8 cellular contexts compared by ENCODE assay signal in the genomic region with DNA sequence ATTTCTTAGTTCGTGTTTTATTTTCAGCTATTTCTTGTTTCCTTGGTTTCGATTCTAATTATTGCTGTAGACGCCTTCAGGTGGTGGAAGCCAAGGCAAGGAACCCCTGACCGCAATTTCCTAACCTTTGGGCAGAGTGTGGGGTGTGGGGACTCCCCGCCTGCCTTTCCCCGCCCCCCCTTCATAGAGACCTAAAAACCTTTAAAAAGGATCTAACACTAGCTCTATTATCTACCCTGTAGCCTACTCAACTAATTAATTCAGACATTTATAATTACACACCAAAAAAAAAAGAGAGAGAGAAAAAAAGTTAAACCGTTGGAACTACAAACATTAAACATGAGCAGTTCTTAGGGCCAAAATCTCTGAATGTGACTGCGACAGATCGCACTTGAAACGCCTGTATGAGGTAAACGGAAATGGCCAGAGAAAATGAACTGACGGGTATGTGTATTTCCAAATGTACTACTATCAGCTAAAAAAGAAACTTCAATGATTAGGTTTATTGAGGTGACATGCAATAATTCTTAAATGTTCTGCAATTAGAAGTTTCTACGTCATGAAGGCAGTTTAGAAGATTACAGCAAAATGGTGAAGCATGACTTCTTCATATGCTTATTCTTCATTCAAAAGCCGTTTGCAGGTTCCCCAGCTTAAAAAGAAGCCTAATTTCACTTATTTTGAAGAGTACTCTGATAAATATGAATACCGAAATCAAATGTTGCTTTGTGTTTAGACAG. TPM values are rescaled to one million over a fixed set of nuclear protein-coding genes. Genes with fewer than 3 reads are reported as not detected.
A peak's percentile ranks its signal among the peaks of the same experiment; 100 is the strongest.
DNase-seq lines count a peak whose midpoint lies in the region; ATAC-seq and TF ChIP-seq lines count a peak whose summit lies in the region.

No MANE protein-coding gene starts in this region.

- no peaks in the 10 kb centered on the region for H3K36me3 Mint-ChIP-seq in naive thymus-derived CD4-positive, alpha-beta T cell

- CTCF ChIA-PET in naive thymus-derived CD4-positive, alpha-beta T cell (lab: Charles Lee) = no interaction called here

- POLR2A ChIA-PET in naive thymus-derived CD4-positive, alpha-beta T cell (lab: Charles Lee) = interaction anchor here (0.6 to 1.1 kb wide), 3 partner anchors 21 to 677 kb away, joined by 3 to 4 read pairs (median 3); a partner anchor contains a TSS

- TF ChIP-seq CTCF in colonic mucosa (IDR thresholded peaks at IDR 0.05) = no peak

- ATAC-seq in HG03097 (IDR thresholded peaks at IDR 0.05; ENCODE audit: low FRiP score, unreplicated experiment) = peak; percentile 19
- peak; percentile 82 for ATAC-seq in naive thymus-derived CD4-positive, alpha-beta T cell

- H3K27me3 Mint-ChIP-seq in naive thymus-derived CD4-positive, alpha-beta T cell = peaks cover 18 to 71% (median 25%) of the 10 kb centered on the region in 5 donors

- 13% methylated on average over 15 of the region's 15 CpGs for WGBS in thymus

- H3K9me3 Mint-ChIP-seq in naive thymus-derived CD4-positive, alpha-beta T cell = peaks cover 0 to 4% (median 0%) of the 10 kb centered on the region in 11 donors

- H3K4me1 ChIP-seq in colonic mucosa (no peaks in the 10 kb centered on the region), thymus (ENCODE audit: control insufficient read depth, insufficient read depth, low read length) (no peaks in the 10 kb centered on the region)
- H3K4me1 ChIP-seq in naive thymus-derived CD4-positive, alpha-beta T cell (ENCODE audit: control insufficient read depth in 2 of 2, insufficient read depth in 2 of 2, low read length in 2 of 2) = peaks cover 6 to 8% of the 10 kb centered on the region in 2 donors

- H3K4me3 ChIP-seq in colonic mucosa (peak overlapping the region; percentile 66), thymus (ENCODE audit: low read length) (peak overlapping the region; percentile 56)
- H3K4me3 ChIP-seq in naive thymus-derived CD4-positive, alpha-beta T cell (ENCODE audit: low read length) = peak overlapping the region; percentile 79

- peaks cover 11 to 26% (median 20%) of the 10 kb centered on the region in 7 donors for H3K4me1 Mint-ChIP-seq in naive thymus-derived CD4-positive, alpha-beta T cell

- H3K27ac ChIP-seq in colonic mucosa (peak overlapping the region; percentile 97), thymus (ENCODE audit: low read depth) (peak overlapping the region; percentile 56)
- peak overlapping the region; percentile 60 for H3K27ac ChIP-seq in naive thymus-derived CD4-positive, alpha-beta T cell (ENCODE audit: low read depth, low read length)

- peak overlapping the region; percentile 84 to 95 for H3K9ac ChIP-seq in colonic mucosa (ENCODE audit: low read depth in 2 of 2, low read length in 2 of 2)

- intact Hi-C loops in colonic mucosa (cut with DNase I) = no loop called here
- intact Hi-C loops in naive thymus-derived CD4-positive, alpha-beta T cell (cut with micrococcal nuclease) = loop anchor here (1.0 to 5.0 kb wide), 4 partner anchors 20 to 682 kb away; a partner anchor contains a TSS

- DNase-seq in DMS79 treated with DMSO at 0.1 percent for 48 hours (lab: John Stamatoyannopoulos, UW) (peak; percentile 10), DMS79 (lab: John Stamatoyannopoulos, UW) (no peak), T-helper 22 cell (ENCODE audit: low read depth) (peak; percentile 47), colonic mucosa (peak; percentile 26), NCI-H1105 (lab: John Stamatoyannopoulos, UW) (no peak)
- peak in 7 of 9 donors; percentile 43 to 79 (median 55) for DNase-seq in naive thymus-derived CD4-positive, alpha-beta T cell

- peak overlapping the region; percentile 6 to 92 (median 70) for H3K27ac Mint-ChIP-seq in naive thymus-derived CD4-positive, alpha-beta T cell

- H3K36me3 ChIP-seq in colonic mucosa (no peaks in the 10 kb centered on the region), thymus (ENCODE audit: control insufficient read depth, insufficient read depth) (no peaks in the 10 kb centered on the region)
- H3K36me3 ChIP-seq in naive thymus-derived CD4-positive, alpha-beta T cell (ENCODE audit: control insufficient read depth in 2 of 3, insufficient read depth in 3 of 3, low read length in 3 of 3) = no peaks in the 10 kb centered on the region

- no peaks in the 10 kb centered on the region for H3K9me3 ChIP-seq in colonic mucosa
- no peaks in the 10 kb centered on the region for H3K9me3 ChIP-seq in naive thymus-derived CD4-positive, alpha-beta T cell (ENCODE audit: control insufficient read depth in 2 of 3, low read length in 3 of 3)
- no peaks in the 10 kb centered on the region for H3K9me3 ChIP-seq in thymus (ENCODE audit: control insufficient read depth)

- peak overlapping the region; percentile 62 to 94 (median 87) for H3K4me3 Mint-ChIP-seq in naive thymus-derived CD4-positive, alpha-beta T cell

- H3K27me3 ChIP-seq in colonic mucosa = no peaks in the 10 kb centered on the region
- H3K27me3 ChIP-seq in naive thymus-derived CD4-positive, alpha-beta T cell (ENCODE audit: control insufficient read depth in 2 of 2, insufficient read depth in 2 of 2, low read length in 2 of 2) = peaks cover 0 to 2% of the 10 kb centered on the region in 2 donors
- H3K27me3 ChIP-seq in thymus (ENCODE audit: control insufficient read depth, insufficient read depth) = no peaks in the 10 kb centered on the region

RNA-seq across cellular contexts. Expression of a gene that starts 19.0 kb away (rescaled TPM):
- total RNA-seq in colonic mucosa = 10 to 100 TPM; 10.8 to 15.7 TPM
- 10 to 100 TPM in 4 of 5 experiments, 1 to 10 TPM in 1; 2.7 to 17.6 (median 15.4) TPM for total RNA-seq in naive thymus-derived CD4-positive, alpha-beta T cell
- 10 to 100 TPM; 10.8 to 11.1 TPM for polyA plus RNA-seq in naive thymus-derived CD4-positive, alpha-beta T cell
- polyA plus RNA-seq in thymus = 2.8 TPM

Comparison
In these comparisons a context has a peak if more than half of its experiments do, and no peak if none do; other contexts are left out.
1. DNase-seq: peak in DMS79 treated with DMSO at 0.1 percent for 48 hours (single experiment), T-helper 22 cell (single experiment), colonic mucosa (single experiment) and naive thymus-derived CD4-positive, alpha-beta T cell (7 of 9); none in DMS79 (single experiment) and NCI-H1105 (single experiment).
2. Peak in every context shown above with its lines, with median percentiles within 50 percentile points of each other: H3K27ac ChIP-seq and H3K4me3 ChIP-seq.